In the genomic region with DNA sequence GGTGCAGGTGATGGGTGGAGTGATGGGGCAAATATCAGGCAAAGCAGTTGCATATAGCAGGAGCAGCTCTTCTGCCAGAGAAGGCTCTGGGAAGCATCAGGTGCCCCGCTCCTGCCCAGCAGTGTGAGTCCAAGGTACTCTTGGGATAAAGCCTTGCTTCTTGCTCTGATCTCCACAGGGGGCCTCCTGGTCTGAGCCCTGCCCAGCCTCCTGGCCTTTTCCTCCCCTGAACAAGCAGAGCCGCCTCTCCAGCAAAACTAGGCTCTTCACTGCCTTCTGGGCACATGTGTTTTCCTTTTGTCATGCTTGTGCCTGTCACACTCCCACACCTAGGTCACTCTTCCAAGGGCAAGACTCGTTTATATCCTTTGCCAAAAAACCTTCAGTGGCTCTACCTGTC, we compare ENCODE assay signal across 16 cellular contexts. TPM values are rescaled to one million over a fixed set of nuclear protein-coding genes. Genes with fewer than 3 reads are reported as not detected.
DNase-seq lines count a peak whose midpoint lies in the region; ATAC-seq and TF ChIP-seq lines count a peak whose summit lies in the region.
"Had no signal": no experiment of that assay in that cellular context is flagged by ENCODE, and none has a peak within 500 bp of the region (broad histone marks: within the 10 kb centered on the region; RNA-seq: fewer than 3 reads in every experiment).

No MANE protein-coding gene starts in this region.

- no peaks in the 10 kb centered on the region for H3K9me2 ChIP-seq in GM23338 (ENCODE audit: insufficient read depth)

- H3K27ac ChIP-seq in GM23338 (ENCODE audit: low read depth) (no peak overlapping the region), dorsolateral prefrontal cortex (peak overlapping the region in 57 of 59 donors; percentile 13 to 95 (median 76))
- H3K27ac ChIP-seq: A549, C4-2B had no signal

- peak overlapping the region in 4 of 7 donors; percentile 36 to 58 (median 48) for H3K27ac Mint-ChIP-seq in CD14-positive monocyte
- H3K27ac Mint-ChIP-seq in GM23338 = no peak overlapping the region
- H3K27ac Mint-ChIP-seq: CD8-positive, alpha-beta memory T cell had no signal

- peaks cover 44% of the 10 kb centered on the region for H3K4me1 Mint-ChIP-seq in CD14-positive monocyte
- H3K4me1 Mint-ChIP-seq in GM23338 = peaks cover 19% of the 10 kb centered on the region
- H3K4me1 Mint-ChIP-seq: CD8-positive, alpha-beta memory T cell had no signal

- no peaks in the 10 kb centered on the region for H3F3A ChIP-seq in GM23338 (replicated peaks; ENCODE audit: low read depth)

- peaks cover 15% of the 10 kb centered on the region for H3K4me1 ChIP-seq in GM23338 (ENCODE audit: insufficient read depth)
- H3K4me1 ChIP-seq: BE2C, Caco-2 had no signal

- ATAC-seq in GM23338 (peak; percentile 58; the same call in 2 of the 3 replicates), left lobe of liver (peak; percentile 7), HG03469 (IDR thresholded peaks at IDR 0.05; ENCODE audit: unreplicated experiment) (no peak), HG03354 (IDR thresholded peaks at IDR 0.05; ENCODE audit: poor library complexity, severe bottlenecking, unreplicated experiment) (no peak), GM21381 (IDR thresholded peaks at IDR 0.05; ENCODE audit: unreplicated experiment) (no peak)
- ATAC-seq: K562 had no signal

- no peak for DNase-seq in CD14-positive monocyte (ENCODE audit: low spot score)
- peak; percentile 30 for DNase-seq in GM23338 (ENCODE audit: low spot score)
- no peak for DNase-seq in dorsolateral prefrontal cortex
- no peak for DNase-seq in left lobe of liver (ENCODE audit: low spot score)
- no peak for DNase-seq in head of caudate nucleus
- DNase-seq: BE2C; Caco-2; CD8-positive, alpha-beta memory T cell; DND-41; GDM1 had no signal

- H3K9me3 Mint-ChIP-seq in CD14-positive monocyte (no peaks in the 10 kb centered on the region), GM23338 (no peaks in the 10 kb centered on the region)
- H3K9me3 Mint-ChIP-seq: CD8-positive, alpha-beta memory T cell had no signal

- no peak overlapping the region for H2AFZ ChIP-seq in GM23338

- H3K27me3 ChIP-seq in GM23338 (ENCODE audit: insufficient read depth) (no peaks in the 10 kb centered on the region), dorsolateral prefrontal cortex (no peaks in the 10 kb centered on the region)
- H3K27me3 ChIP-seq: BE2C had no signal

- intact Hi-C loops in CD14-positive monocyte (cut with micrococcal nuclease) = loop anchor here in 1 of 2 donors (5.0 kb wide), 1 partner anchor 33 kb away; no protein-coding TSS in a partner anchor
- intact Hi-C loops in dorsolateral prefrontal cortex (cut with DNase I) = no loop called here
- intact Hi-C loops in head of caudate nucleus (cut with DNase I) = no loop called here

- no peaks in the 10 kb centered on the region for H4K20me1 ChIP-seq in GM23338 (replicated peaks; ENCODE audit: insufficient read depth)

- H3K79me2 ChIP-seq in GM23338 (replicated peaks; ENCODE audit: insufficient read depth) = no peaks in the 10 kb centered on the region

- H3K27me3 Mint-ChIP-seq in CD14-positive monocyte (ENCODE audit: low read depth in 3 of 3) = peaks cover 0 to 3% (median 2%) of the 10 kb centered on the region in 3 donors
- H3K27me3 Mint-ChIP-seq in GM23338 (ENCODE audit: insufficient read depth, low read depth, poor library complexity) = peaks cover 8% of the 10 kb centered on the region

- peaks cover 91 to 99% of the 10 kb centered on the region in 2 donors for H3K36me3 Mint-ChIP-seq in CD14-positive monocyte
- H3K36me3 Mint-ChIP-seq in GM23338 (ENCODE audit: low read depth) = no peaks in the 10 kb centered on the region
- H3K36me3 Mint-ChIP-seq: CD8-positive, alpha-beta memory T cell had no signal

- TF ChIP-seq CTCF in CD14-positive monocyte (IDR thresholded peaks at IDR 0.05) (no peak), GM23338 (conservative IDR thresholded peaks at IDR 0.05; ENCODE audit: low read depth in 2 of 2) (no peak), dorsolateral prefrontal cortex (IDR thresholded peaks at IDR 0.05 in 54 of 56, conservative IDR thresholded peaks at IDR 0.05 in 2 of 56; ENCODE audit: low read depth in 1 of 56, partially characterized antibody in 56 of 56) (no peak)

- no peaks in the 10 kb centered on the region for H3K36me3 ChIP-seq in GM23338 (ENCODE audit: insufficient read depth)
- H3K36me3 ChIP-seq: BE2C had no signal

- H3K4me3 Mint-ChIP-seq in CD14-positive monocyte (no peak overlapping the region), GM23338 (no peak overlapping the region)
- H3K4me3 Mint-ChIP-seq: CD8-positive, alpha-beta memory T cell had no signal

- no peak overlapping the region for H3K4me3 ChIP-seq in GM23338
- H3K4me3 ChIP-seq in dorsolateral prefrontal cortex = no peak overlapping the region
- H3K4me3 ChIP-seq: A549, K562 had no signal

- no peak overlapping the region for H3K4me2 ChIP-seq in GM23338
- H3K4me2 ChIP-seq: A549 had no signal

TF ChIP-seq in GM23338, 12 proteins besides CTCF, POLR2A, EP300 and RAD21:
- no peak for TF ChIP-seq ZNF331 (CRISPR knock-in tag; IDR thresholded peaks at IDR 0.05; ENCODE audit: low read depth)

RNA-seq across cellular contexts. Expression of a gene that starts 34.3 kb away (rescaled TPM):
- 10 to 100 TPM; 28.4 to 58.3 TPM for polyA plus RNA-seq in CD14-positive monocyte
- 2.9 and 4.2 TPM in 2 replicates for total RNA-seq in GM23338 (2014; rRNA removed; shearing (Covaris generic))
- 1.2 and 1.5 TPM in 2 replicates for polyA plus RNA-seq in GM23338 (2016; fragmentation: Nextera tagmentation; extraction: Ambion mirVana)
- total RNA-seq in dorsolateral prefrontal cortex = 100 to 1,000 TPM; 164 to 389 (median 265) TPM
- 35.9 TPM for total RNA-seq in left lobe of liver
- polyA plus RNA-seq: CD8-positive, alpha-beta memory T cell had no signal

Comparison
In these comparisons a context has a peak if more than half of its experiments do, and no peak if none do; other contexts are left out.
1. ATAC-seq: peak in GM23338 (single experiment) and left lobe of liver (single experiment); none in HG03469 (single experiment), HG03354 (single experiment) and GM21381 (single experiment).